ENCODE assay signal across 33 cellular contexts in genomic region chr6:34557228-34557627, GRCh38. TPM values are rescaled to one million over a fixed set of nuclear protein-coding genes. Genes with fewer than 3 reads are reported as not detected.
"Had no signal": no experiment of that assay in that cellular context is flagged by ENCODE, and none has a peak within 500 bp of the region (broad histone marks: within the 10 kb centered on the region; RNA-seq: fewer than 3 reads in every experiment).

No MANE protein-coding gene starts in this region.

- DNase-seq: activated CD4-positive, alpha-beta memory T cell treated with anti-CD3 and anti-CD28 coated beads for 36 hours; activated CD4-positive, alpha-beta T cell treated with anti-CD3 and anti-CD28 coated beads for 36 hours; activated CD4-positive, alpha-beta T cell treated with anti-CD3 and anti-CD28 coated beads, Interleukin-2, amount 50 U/mL, for 1 hour; activated CD8-positive, alpha-beta memory T cell treated with anti-CD3 and anti-CD28 coated beads, Interleukin-2, amount 50 U/mL, for 4 hours; activated naive CD4-positive, alpha-beta T cell treated with anti-CD3 and anti-CD28 coated beads, Interleukin-2, amount 10 ng/mL, durations not matched to agents 7 days and 5 days; activated naive CD8-positive, alpha-beta T cell treated with anti-CD3 and anti-CD28 coated beads, Interleukin-2, amount 50 U/mL, for 24 hours; activated T-cell treated with anti-CD3 and anti-CD28 coated beads for 4 hours; activated T-cell treated with anti-CD3 and anti-CD28 coated beads, Interleukin-2, amount 50 U/mL, for 4 hours; anterior cingulate cortex; central memory CD4-positive, alpha-beta T cell; NCI-H1092 treated with DMSO at 0.1 percent for 48 hours; NCI-H1417; NCI-H146; NCI-H187; NCI-H2029 treated with DMSO at 0.1 percent for 48 hours; NCI-H2107; NCI-H2171; NCI-H510A; NCI-H526; NCI-H748 treated with DMSO at 0.1 percent for 48 hours; NK-92 treated with Interleukin-12 subunit alpha and Interleukin-12 subunit beta, amount 100 ng/mL, for 24 hours; PC-3; Peyer's patch; RPMI8226; SIG-M5; T-cell; T-helper 17 cell had no signal

- H3K4me1 ChIP-seq: Peyer's patch had no signal

- H3K4me3 Mint-ChIP-seq: activated CD4-positive, alpha-beta memory T cell treated with anti-CD3 and anti-CD28 coated beads for 36 hours; activated CD4-positive, alpha-beta T cell treated with anti-CD3 and anti-CD28 coated beads for 36 hours; activated naive CD4-positive, alpha-beta T cell treated with anti-CD3 and anti-CD28 coated beads, Interleukin-2, amount 10 ng/mL, durations not matched to agents 7 days and 5 days; activated naive CD8-positive, alpha-beta T cell; activated naive CD8-positive, alpha-beta T cell treated with anti-CD3 and anti-CD28 coated beads, Interleukin-2, amount 50 U/mL, for 24 hours; activated T-cell treated with anti-CD3 and anti-CD28 coated beads, Interleukin-2, amount 50 U/mL, for 4 hours; activated T-helper 1 cell treated with anti-CD3 and anti-CD28 coated beads, Interleukin-12 subunit alpha, Interleukin-12 subunit beta, Interleukin-2, Interleukin-4 antibody, amounts not matched to agents 30 ng/mL and 10 ng/mL and 1 ng/mL, durations not matched to agents 14 hours and 24 hours and 36 hours; brain; T-cell; T-helper 17 cell had no signal

- ATAC-seq: activated CD4-positive, alpha-beta T cell treated with anti-CD3 and anti-CD28 coated beads for 36 hours; activated naive CD8-positive, alpha-beta T cell treated with anti-CD3 and anti-CD28 coated beads, Interleukin-2, amount 50 U/mL, for 24 hours; activated T-cell treated with anti-CD3 and anti-CD28 coated beads, Interleukin-2, amount 50 U/mL, for 4 hours; PC-3; SK-N-SH treated with all-trans-retinoic acid at 6 μM for 48 hours; T-cell; T-helper 17 cell had no signal

- H3K9me3 ChIP-seq: Peyer's patch had no signal

- H3K27ac ChIP-seq: Peyer's patch had no signal

- H3K27me3 Mint-ChIP-seq: activated CD4-positive, alpha-beta memory T cell treated with anti-CD3 and anti-CD28 coated beads for 36 hours; activated CD4-positive, alpha-beta T cell treated with anti-CD3 and anti-CD28 coated beads for 36 hours; activated naive CD8-positive, alpha-beta T cell had no signal

- H3K36me3 Mint-ChIP-seq: activated CD4-positive, alpha-beta memory T cell treated with anti-CD3 and anti-CD28 coated beads for 36 hours; activated naive CD4-positive, alpha-beta T cell treated with anti-CD3 and anti-CD28 coated beads, Interleukin-2, amount 10 ng/mL, durations not matched to agents 7 days and 5 days; activated naive CD8-positive, alpha-beta T cell; brain; T-cell had no signal

- H3K36me3 ChIP-seq: Peyer's patch had no signal

- H3K27me3 ChIP-seq: Peyer's patch had no signal

- H3K4me3 ChIP-seq: Peyer's patch had no signal

- H3K9me3 Mint-ChIP-seq: activated naive CD4-positive, alpha-beta T cell treated with anti-CD3 and anti-CD28 coated beads, Interleukin-2, amount 10 ng/mL, durations not matched to agents 7 days and 5 days; activated naive CD8-positive, alpha-beta T cell treated with anti-CD3 and anti-CD28 coated beads, Interleukin-2, amount 50 U/mL, for 24 hours; activated T-cell treated with anti-CD3 and anti-CD28 coated beads, Interleukin-2, amount 50 U/mL, for 4 hours; activated T-helper 1 cell treated with anti-CD3 and anti-CD28 coated beads, Interleukin-12 subunit alpha, Interleukin-12 subunit beta, Interleukin-2, Interleukin-4 antibody, amounts not matched to agents 30 ng/mL and 10 ng/mL and 1 ng/mL, durations not matched to agents 14 hours and 24 hours and 36 hours; brain had no signal

- H3K27ac Mint-ChIP-seq: activated CD4-positive, alpha-beta memory T cell treated with anti-CD3 and anti-CD28 coated beads for 36 hours; activated CD4-positive, alpha-beta T cell treated with anti-CD3 and anti-CD28 coated beads for 36 hours; activated naive CD4-positive, alpha-beta T cell treated with anti-CD3 and anti-CD28 coated beads, Interleukin-2, amount 10 ng/mL, durations not matched to agents 7 days and 5 days; activated naive CD8-positive, alpha-beta T cell; activated naive CD8-positive, alpha-beta T cell treated with anti-CD3 and anti-CD28 coated beads, Interleukin-2, amount 50 U/mL, for 24 hours; activated T-helper 1 cell treated with anti-CD3 and anti-CD28 coated beads, Interleukin-12 subunit alpha, Interleukin-12 subunit beta, Interleukin-2, Interleukin-4 antibody, amounts not matched to agents 30 ng/mL and 10 ng/mL and 1 ng/mL, durations not matched to agents 14 hours and 24 hours and 36 hours; brain; T-cell; T-helper 17 cell had no signal

RNA-seq across cellular contexts. Expression of gene SPDEF, which starts 1.1 kb away (rescaled TPM):
- total RNA-seq: activated T-helper 1 cell treated with anti-CD3 and anti-CD28 coated beads, Interleukin-12 subunit alpha, Interleukin-12 subunit beta, Interleukin-2, Interleukin-4 antibody, amounts not matched to agents 30 ng/mL and 10 ng/mL and 1 ng/mL, durations not matched to agents 14 hours and 24 hours and 36 hours; M059J; SK-MEL-5 had no signal
